In genomic region chr12:124902916-124903315, GRCh38 we compare ENCODE assay signal across 29 cellular contexts. TPM values are rescaled to one million over a fixed set of nuclear protein-coding genes. Genes with fewer than 3 reads are reported as not detected.
A peak's percentile ranks its signal among the peaks of the same experiment; 100 is the strongest.
DNase-seq lines count a peak whose midpoint lies in the region; ATAC-seq, FAIRE-seq and TF ChIP-seq lines count a peak whose summit lies in the region.
"Had no signal": no experiment of that assay in that cellular context is flagged by ENCODE, and none has a peak within 500 bp of the region (broad histone marks: within the 10 kb centered on the region; RNA-seq: fewer than 3 reads in every experiment).

No MANE protein-coding gene starts in this region.

- TF ChIP-seq CTCF in GM12865 (IDR thresholded peaks at IDR 0.05; ENCODE audit: insufficient read depth, low read depth, low read length, missing control alignments) (no peak), Panc1 (IDR thresholded peaks at IDR 0.05) (no peak), HFFc6 (IDR thresholded peaks at IDR 0.05) (no peak)

- BruUV-seq in Panc1 (replicated peaks; lab: Mats Ljungman, UMichigan): no TSS peak

- H3K36me3 Mint-ChIP-seq in HFFc6 (ENCODE audit: low read depth): no peaks in the 10 kb centered on the region
- H3K36me3 Mint-ChIP-seq: activated naive CD4-positive, alpha-beta T cell treated with anti-CD3 and anti-CD28 coated beads, Interleukin-2, amount 10 ng/mL, durations not matched to agents 7 days and 5 days had no signal

- peak; percentile 43 for ATAC-seq in HG02870 (IDR thresholded peaks at IDR 0.05; ENCODE audit: unreplicated experiment)
- no peak for ATAC-seq in Panc1
- no peak for ATAC-seq in HG02623 (IDR thresholded peaks at IDR 0.05; ENCODE audit: unreplicated experiment)
- ATAC-seq: activated CD8-positive, alpha-beta T cell treated with anti-CD3 and anti-CD28 coated beads, Interleukin-2, amount 10 ng/mL, durations not matched to agents 7 days and 5 days; foreskin keratinocyte; HCT116 had no signal

- H3K27ac ChIP-seq in Panc1 (ENCODE audit: low read length): peak overlapping the region; percentile 32; the same call in 1 of the 2 replicates
- H3K27ac ChIP-seq: foreskin keratinocyte, neutrophil, thyroid gland had no signal

- peaks cover 36% of the 10 kb centered on the region for H3K4me1 ChIP-seq in Panc1 (ENCODE audit: control insufficient read depth, insufficient read depth, low read length)
- H3K4me1 ChIP-seq: foreskin keratinocyte had no signal

- DNase-seq in GM12865 (ENCODE audit: low read depth) (peak; percentile 65), GM19239 (ENCODE audit: insufficient read length, low spot score) (no peak), Panc1 (ENCODE audit: low read depth, low spot score) (no peak), NCI-H2171 (lab: John Stamatoyannopoulos, UW) (no peak), HFFc6 (no peak), HK-2 (ENCODE audit: unreplicated experiment) (no peak)
- DNase-seq: activated CD8-positive, alpha-beta T cell treated with anti-CD3 and anti-CD28 coated beads, Interleukin-2, amount 10 ng/mL, durations not matched to agents 7 days and 5 days; activated naive CD4-positive, alpha-beta T cell treated with anti-CD3 and anti-CD28 coated beads, Interleukin-2, amount 10 ng/mL, durations not matched to agents 7 days and 5 days; activated T-cell treated with anti-CD3 and anti-CD28 coated beads, Interleukin-2, amount 50 U/mL, for 1 hour; CD4-positive, alpha-beta T cell; DMS153; effector CD4-positive, alpha-beta T cell; erythroblast; foreskin keratinocyte; hypothalamus; KBM-7; NCI-H1930; NCI-H226; NCI-H774; small intestine; stimulated activated naive CD4-positive, alpha-beta T cell; thyroid gland had no signal

- peak; percentile 33 for FAIRE-seq in GM19239 (lab: Jason Lieb, UNC)
- FAIRE-seq: islet of Langerhans, RCC 7860, small intestine had no signal

- POLR2A ChIA-PET in Panc1 (lab: Charles Lee): no interaction called here

- no peak overlapping the region for H3K27ac Mint-ChIP-seq in HFFc6
- H3K27ac Mint-ChIP-seq: activated CD8-positive, alpha-beta T cell treated with anti-CD3 and anti-CD28 coated beads, Interleukin-2, amount 10 ng/mL, durations not matched to agents 7 days and 5 days; activated naive CD4-positive, alpha-beta T cell treated with anti-CD3 and anti-CD28 coated beads, Interleukin-2, amount 10 ng/mL, durations not matched to agents 7 days and 5 days; CD4-positive, alpha-beta T cell had no signal

- H3K27me3 ChIP-seq in Panc1 (ENCODE audit: control insufficient read depth, insufficient read depth, low read length): no peaks in the 10 kb centered on the region
- H3K27me3 ChIP-seq: foreskin keratinocyte, neutrophil, thyroid gland had no signal

- CTCF ChIA-PET in Panc1 (lab: Charles Lee): interaction anchor here (0.6 kb wide), 1 partner anchor 100 kb away, joined by 3 read pairs; no protein-coding TSS in a partner anchor

- H3K36me3 ChIP-seq in Panc1 (ENCODE audit: control insufficient read depth, insufficient read depth, low read length): no peaks in the 10 kb centered on the region
- H3K36me3 ChIP-seq: neutrophil, thyroid gland had no signal

- intact Hi-C loops in Panc1 (cut with micrococcal nuclease; ENCODE audit: unreplicated experiment): loop anchor here (10.0 kb wide), 2 partner anchors 78 to 128 kb away; no protein-coding TSS in a partner anchor

- in situ Hi-C loops in Panc1 (cut with HindIII; ENCODE audit: low pct_unique_long_range_greater_than_20kb, low sequenced_read_pairs): no loop called here

- no peaks in the 10 kb centered on the region for H3K9me3 ChIP-seq in Panc1 (ENCODE audit: control insufficient read depth, insufficient read depth, low read depth, low read length)
- H3K9me3 ChIP-seq: neutrophil, thyroid gland had no signal

- H3K4me3 Mint-ChIP-seq in HFFc6: no peak overlapping the region
- H3K4me3 Mint-ChIP-seq: activated CD8-positive, alpha-beta T cell treated with anti-CD3 and anti-CD28 coated beads, Interleukin-2, amount 10 ng/mL, durations not matched to agents 7 days and 5 days; activated naive CD4-positive, alpha-beta T cell treated with anti-CD3 and anti-CD28 coated beads, Interleukin-2, amount 10 ng/mL, durations not matched to agents 7 days and 5 days; CD4-positive, alpha-beta T cell had no signal

- H3K27me3 Mint-ChIP-seq in HFFc6 (ENCODE audit: insufficient read depth): no peaks in the 10 kb centered on the region; the same call in 1 of the 2 replicates
- H3K27me3 Mint-ChIP-seq: CD4-positive, alpha-beta T cell had no signal

- peaks cover 60% of the 10 kb centered on the region for H3K4me1 Mint-ChIP-seq in HFFc6 (ENCODE audit: low read depth)

- no peaks in the 10 kb centered on the region for H3K9me3 Mint-ChIP-seq in HFFc6
- H3K9me3 Mint-ChIP-seq: activated naive CD4-positive, alpha-beta T cell treated with anti-CD3 and anti-CD28 coated beads, Interleukin-2, amount 10 ng/mL, durations not matched to agents 7 days and 5 days; CD4-positive, alpha-beta T cell had no signal

- H3K4me3 ChIP-seq in GM12865 (ENCODE audit: low read depth, low read length) (no peak overlapping the region), Panc1 (ENCODE audit: low read depth in 2 of 2, low read length in 2 of 2) (no peak overlapping the region)
- H3K4me3 ChIP-seq: lung, thyroid gland had no signal

RNA-seq across cellular contexts. Expression of gene UBC, which starts 11.5 kb away (rescaled TPM):
- total RNA-seq in Panc1 (2021; ENCODE audit: unreplicated experiment): 1,725 TPM
- polyA plus RNA-seq in Panc1 (2012; ENCODE audit: insufficient read length): 2,683 TPM
- 1,000 to 10,000 TPM; 1,112 to 1,171 (median 1,143) TPM for total RNA-seq in HFFc6 (2021; fragmentation: NEBNext Ultra II Directional; extraction: Animal tissue kit (Norgen Biotek cat#: 25700))

RNA-seq across cellular contexts. Expression of gene SCARB1, which starts 39.3 kb away (rescaled TPM):
- total RNA-seq in Panc1 (2021; ENCODE audit: unreplicated experiment): 359 TPM
- polyA plus RNA-seq in Panc1 (2012; ENCODE audit: insufficient read length): 1,007 TPM
- 10 to 100 TPM; 34.8 to 46.3 (median 36.8) TPM for total RNA-seq in HFFc6 (2021; fragmentation: NEBNext Ultra II Directional; extraction: Animal tissue kit (Norgen Biotek cat#: 25700))
